ENCODE assay signal across 9 cellular contexts in genomic region chr11:1564535-1565172, GRCh38. TPM values are rescaled to one million over a fixed set of nuclear protein-coding genes. Genes with fewer than 3 reads are reported as not detected.
DNase-seq lines count a peak whose midpoint lies in the region; ATAC-seq lines count a peak whose summit lies in the region.
"Had no signal": no experiment of that assay in that cellular context is flagged by ENCODE, and none has a peak within 500 bp of the region (broad histone marks: within the 10 kb centered on the region; RNA-seq: fewer than 3 reads in every experiment).

No MANE protein-coding gene starts in this region.

- H3K36me3 Mint-ChIP-seq in activated naive CD4-positive, alpha-beta T cell treated with anti-CD3 and anti-CD28 coated beads, Interleukin-2, amount 50 U/mL, for 72 hours: no peaks in the 10 kb centered on the region

- peak; percentile 66 for DNase-seq in activated effector memory CD4-positive, alpha-beta T cell treated with anti-CD3 and anti-CD28 coated beads, Interleukin-2, amount 50 U/mL, for 16 hours
- DNase-seq in activated effector memory CD4-positive, alpha-beta T cell treated with Interleukin-2 at 50 U/mL for 16 hours: no peak
- peak in 34 of 51 donors; percentile 19 to 87 (median 62) for DNase-seq in hypothalamus (lab: John Stamatoyannopoulos, UW)
- peak; percentile 60 for DNase-seq in superior temporal gyrus (ENCODE audit: extremely low spot score)
- DNase-seq in activated naive CD4-positive, alpha-beta T cell treated with anti-CD3 and anti-CD28 coated beads, Interleukin-2, amount 50 U/mL, for 72 hours (ENCODE audit: low spot score in 2 of 2): no peak
- DNase-seq in GM19240 (ENCODE audit: insufficient read length, low spot score): no peak
- DNase-seq: lower lobe of right lung had no signal

- no peak overlapping the region for H3K27ac Mint-ChIP-seq in activated naive CD4-positive, alpha-beta T cell treated with anti-CD3 and anti-CD28 coated beads, Interleukin-2, amount 50 U/mL, for 72 hours

- no peaks in the 10 kb centered on the region for H3K9me3 Mint-ChIP-seq in activated naive CD4-positive, alpha-beta T cell treated with anti-CD3 and anti-CD28 coated beads, Interleukin-2, amount 50 U/mL, for 72 hours

- no peak for ATAC-seq in activated naive CD4-positive, alpha-beta T cell treated with anti-CD3 and anti-CD28 coated beads, Interleukin-2, amount 50 U/mL, for 72 hours
- no peak for ATAC-seq in GM21381 (IDR thresholded peaks at IDR 0.05; ENCODE audit: unreplicated experiment)

- H3K27ac ChIP-seq in angular gyrus (ENCODE audit: low read depth, low read length): peak overlapping the region; percentile 42
- H3K27ac ChIP-seq: lower lobe of right lung had no signal

RNA-seq across cellular contexts. Expression of gene DUSP8, which starts 7.4 kb away (rescaled TPM):
- 1 to 10 TPM; 1.1 TPM for total RNA-seq in activated naive CD4-positive, alpha-beta T cell treated with anti-CD3 and anti-CD28 coated beads, Interleukin-2, amount 50 U/mL, for 72 hours

RNA-seq across cellular contexts. Expression of gene KRTAP5-1, which starts 20.4 kb away (rescaled TPM):
- not detected for total RNA-seq in activated naive CD4-positive, alpha-beta T cell treated with anti-CD3 and anti-CD28 coated beads, Interleukin-2, amount 50 U/mL, for 72 hours
- total RNA-seq: lower lobe of right lung had no signal

RNA-seq across cellular contexts. Expression of gene KRTAP5-2, which starts 33.4 kb away (rescaled TPM):
- not detected for total RNA-seq in activated naive CD4-positive, alpha-beta T cell treated with anti-CD3 and anti-CD28 coated beads, Interleukin-2, amount 50 U/mL, for 72 hours
- total RNA-seq: lower lobe of right lung had no signal

RNA-seq across cellular contexts. Expression of gene KRTAP5-3, which starts 43.6 kb away (rescaled TPM):
- not detected for total RNA-seq in activated naive CD4-positive, alpha-beta T cell treated with anti-CD3 and anti-CD28 coated beads, Interleukin-2, amount 50 U/mL, for 72 hours
- total RNA-seq: lower lobe of right lung had no signal

RNA-seq across cellular contexts. Expression of gene KRTAP5-4, which starts 57.3 kb away (rescaled TPM):
- total RNA-seq in activated naive CD4-positive, alpha-beta T cell treated with anti-CD3 and anti-CD28 coated beads, Interleukin-2, amount 50 U/mL, for 72 hours: not detected
- total RNA-seq: lower lobe of right lung had no signal

Comparison
In these comparisons a context has a peak if more than half of its experiments do, and no peak if none do; other contexts are left out.
1. DNase-seq: peak in activated effector memory CD4-positive, alpha-beta T cell treated with anti-CD3 and anti-CD28 coated beads, Interleukin-2, amount 50 U/mL, for 16 hours (single experiment), hypothalamus (34 of 51) and superior temporal gyrus (single experiment); none in activated effector memory CD4-positive, alpha-beta T cell treated with Interleukin-2 at 50 U/mL for 16 hours (single experiment), activated naive CD4-positive, alpha-beta T cell treated with anti-CD3 and anti-CD28 coated beads, Interleukin-2, amount 50 U/mL, for 72 hours (0 of 2) and GM19240 (single experiment).